In genomic region chr16:27314161-27314723, GRCh38 we compare ENCODE assay signal across 8 cellular contexts. TPM values are rescaled to one million over a fixed set of nuclear protein-coding genes. Genes with fewer than 3 reads are reported as not detected.
DNase-seq lines count a peak whose midpoint lies in the region; ATAC-seq lines count a peak whose summit lies in the region.

No MANE protein-coding gene starts in this region.

- peaks cover 18% of the 10 kb centered on the region for H3K79me1 ChIP-seq in mesendoderm (ENCODE audit: low read length)

- H2AK5ac ChIP-seq in mesendoderm (ENCODE audit: low read length): no peak overlapping the region

- WGBS in mesendoderm (ENCODE audit: extremely low coverage, insufficient coverage, low lambda C conversion rate): no CpG with 5 or more reads among the region's 39 CpGs

- no peak overlapping the region for H2BK15ac ChIP-seq in mesendoderm (replicated peaks; ENCODE audit: low read depth)

- peak overlapping the region; percentile 86 for H3K18ac ChIP-seq in mesendoderm (ENCODE audit: low read length)

- H3K79me2 ChIP-seq in mesendoderm (ENCODE audit: control insufficient read depth, insufficient read depth, low read length): peaks cover 24% of the 10 kb centered on the region

- ATAC-seq in GM19025 (IDR thresholded peaks at IDR 0.05; ENCODE audit: low read depth, unreplicated experiment): peak; percentile 23
- peak; percentile 69 for ATAC-seq in stimulated activated effector memory CD8-positive, alpha-beta T cell treated with anti-CD3 and anti-CD28 coated beads, Interleukin-12 subunit alpha, Interleukin-12 subunit beta, amount 100 ng/mL, for 72 hours

- H3K23ac ChIP-seq in mesendoderm (ENCODE audit: low read length): peak overlapping the region; percentile 94

- H3K4ac ChIP-seq in mesendoderm (ENCODE audit: low read depth, low read length): peak overlapping the region; percentile 63

- H4K5ac ChIP-seq in mesendoderm (ENCODE audit: low read length): no peak overlapping the region

- no peaks in the 10 kb centered on the region for H3K27me3 ChIP-seq in mesendoderm (ENCODE audit: insufficient read depth, low read length, poor library complexity)

- H3K56ac ChIP-seq in mesendoderm (ENCODE audit: low read length): peak overlapping the region; percentile 97

- H3K27ac Mint-ChIP-seq in activated CD4-positive, alpha-beta T cell treated with anti-CD3 and anti-CD28 coated beads, Interleukin-2, amount 10 ng/mL, durations not matched to agents 24 days and 14 days: peak overlapping the region; percentile 96
- H3K27ac Mint-ChIP-seq in stimulated activated effector memory CD8-positive, alpha-beta T cell treated with anti-CD3 and anti-CD28 coated beads, Interleukin-12 subunit alpha, Interleukin-12 subunit beta, amount 100 ng/mL, for 72 hours: peak overlapping the region; percentile 91

- H2BK120ac ChIP-seq in mesendoderm (ENCODE audit: low read depth, low read length): peak overlapping the region; percentile 47

- peaks cover 48% of the 10 kb centered on the region for H3K36me3 Mint-ChIP-seq in activated CD4-positive, alpha-beta T cell treated with anti-CD3 and anti-CD28 coated beads, Interleukin-2, amount 10 ng/mL, durations not matched to agents 24 days and 14 days (ENCODE audit: low read depth)
- H3K36me3 Mint-ChIP-seq in stimulated activated effector memory CD8-positive, alpha-beta T cell treated with anti-CD3 and anti-CD28 coated beads, Interleukin-12 subunit alpha, Interleukin-12 subunit beta, amount 100 ng/mL, for 72 hours: peaks cover 65% of the 10 kb centered on the region

- intact Hi-C loops in activated CD4-positive, alpha-beta T cell treated with anti-CD3 and anti-CD28 coated beads, Interleukin-2, amount 10 ng/mL, durations not matched to agents 24 days and 14 days (cut with micrococcal nuclease): loop anchor here (1.0 kb wide), 2 partner anchors 53 to 135 kb away; no protein-coding TSS in a partner anchor

- peak overlapping the region; percentile 79 for H3K4me2 ChIP-seq in mesendoderm (ENCODE audit: low read length)

- peak overlapping the region; percentile 55 for H2BK5ac ChIP-seq in mesendoderm (ENCODE audit: low read length)

- H3K4me3 Mint-ChIP-seq in activated CD4-positive, alpha-beta T cell treated with anti-CD3 and anti-CD28 coated beads, Interleukin-2, amount 10 ng/mL, durations not matched to agents 24 days and 14 days: peak overlapping the region; percentile 100
- peak overlapping the region; percentile 100 for H3K4me3 Mint-ChIP-seq in stimulated activated effector memory CD8-positive, alpha-beta T cell treated with anti-CD3 and anti-CD28 coated beads, Interleukin-12 subunit alpha, Interleukin-12 subunit beta, amount 100 ng/mL, for 72 hours

- peak overlapping the region; percentile 86 for H3K4me3 ChIP-seq in mesendoderm (ENCODE audit: low read length)

- peak overlapping the region; percentile 85 for H3K9ac ChIP-seq in mesendoderm (ENCODE audit: low read length)

- peak overlapping the region; percentile 61 for H3K27ac ChIP-seq in mesendoderm (ENCODE audit: low read depth, low read length)

- H3K4me1 ChIP-seq in mesendoderm (ENCODE audit: control insufficient read depth, low read depth, low read length): peaks cover 6% of the 10 kb centered on the region

- H4K8ac ChIP-seq in mesendoderm (ENCODE audit: low read depth, low read length): no peak overlapping the region

- H3K36me3 ChIP-seq in mesendoderm (ENCODE audit: control insufficient read depth, insufficient read depth, low read length): no peaks in the 10 kb centered on the region

- H3K9me3 Mint-ChIP-seq in activated CD4-positive, alpha-beta T cell treated with anti-CD3 and anti-CD28 coated beads, Interleukin-2, amount 10 ng/mL, durations not matched to agents 24 days and 14 days: no peaks in the 10 kb centered on the region
- no peaks in the 10 kb centered on the region for H3K9me3 Mint-ChIP-seq in stimulated activated effector memory CD8-positive, alpha-beta T cell treated with anti-CD3 and anti-CD28 coated beads, Interleukin-12 subunit alpha, Interleukin-12 subunit beta, amount 100 ng/mL, for 72 hours

- DNase-seq in HT1080 (ENCODE audit: low read depth) (peak; percentile 84), mesendoderm (peak; percentile 51), GM19240 (ENCODE audit: insufficient read length, low spot score) (no peak), occipital lobe (lab: John Stamatoyannopoulos, UW) (no peak)
- DNase-seq in activated CD4-positive, alpha-beta T cell treated with anti-CD3 and anti-CD28 coated beads, Interleukin-2, amount 10 ng/mL, durations not matched to agents 24 days and 14 days: peak; percentile 89
- peak; percentile 8 for DNase-seq in effector CD8-positive, alpha-beta T cell (lab: John Stamatoyannopoulos, UW)
- DNase-seq in stimulated activated effector memory CD8-positive, alpha-beta T cell treated with anti-CD3 and anti-CD28 coated beads, Interleukin-12 subunit alpha, Interleukin-12 subunit beta, amount 100 ng/mL, for 72 hours (ENCODE audit: low spot score in 2 of 2): peak; percentile 36 to 82

- peaks cover 54% of the 10 kb centered on the region for H3K4me1 Mint-ChIP-seq in activated CD4-positive, alpha-beta T cell treated with anti-CD3 and anti-CD28 coated beads, Interleukin-2, amount 10 ng/mL, durations not matched to agents 24 days and 14 days
- H3K4me1 Mint-ChIP-seq in stimulated activated effector memory CD8-positive, alpha-beta T cell treated with anti-CD3 and anti-CD28 coated beads, Interleukin-12 subunit alpha, Interleukin-12 subunit beta, amount 100 ng/mL, for 72 hours: peaks cover 64% of the 10 kb centered on the region

- no peaks in the 10 kb centered on the region for H3K27me3 Mint-ChIP-seq in activated CD4-positive, alpha-beta T cell treated with anti-CD3 and anti-CD28 coated beads, Interleukin-2, amount 10 ng/mL, durations not matched to agents 24 days and 14 days

RNA-seq across cellular contexts. Expression of gene IL4R, which starts 0.5 kb away (rescaled TPM):
- 21.0 and 21.8 TPM in 2 replicates for total RNA-seq in HT1080 (2014; rRNA removed; shearing (Covaris generic))
- 23.0 and 25.6 TPM in 2 replicates for polyA plus RNA-seq in HT1080 (2015; cell fraction: cytosol; rRNA removed)
- 39.9 and 42.4 TPM in 2 replicates for polyA plus RNA-seq in HT1080 (2015; cell fraction: nucleus; rRNA removed)
- 345 and 375 TPM in 2 replicates for total RNA-seq in activated CD4-positive, alpha-beta T cell treated with anti-CD3 and anti-CD28 coated beads, Interleukin-2, amount 10 ng/mL, durations not matched to agents 24 days and 14 days
- polyA plus RNA-seq in mesendoderm (2013, experiment 1 of 2): 20.4 TPM
- polyA plus RNA-seq in mesendoderm (2013, experiment 2 of 2): 19.9 TPM
- total RNA-seq in occipital lobe: 1.1 TPM

RNA-seq across cellular contexts. Expression of gene NSMCE1, which starts 45.7 kb away (rescaled TPM):
- total RNA-seq in HT1080 (2014; rRNA removed; shearing (Covaris generic)): 68.3 and 73.3 TPM in 2 replicates
- 85.7 and 86.0 TPM in 2 replicates for polyA plus RNA-seq in HT1080 (2015; cell fraction: cytosol; rRNA removed)
- 47.0 and 55.4 TPM in 2 replicates for polyA plus RNA-seq in HT1080 (2015; cell fraction: nucleus; rRNA removed)
- total RNA-seq in activated CD4-positive, alpha-beta T cell treated with anti-CD3 and anti-CD28 coated beads, Interleukin-2, amount 10 ng/mL, durations not matched to agents 24 days and 14 days: 143 and 149 TPM in 2 replicates
- 28.5 TPM for polyA plus RNA-seq in mesendoderm (2013, experiment 1 of 2)
- 28.2 TPM for polyA plus RNA-seq in mesendoderm (2013, experiment 2 of 2)
- total RNA-seq in occipital lobe: 26.4 TPM

Comparison
In these comparisons a context has a peak if more than half of its experiments do, and no peak if none do; other contexts are left out.
1. DNase-seq: peak in HT1080 (single experiment), activated CD4-positive, alpha-beta T cell treated with anti-CD3 and anti-CD28 coated beads, Interleukin-2, amount 10 ng/mL, durations not matched to agents 24 days and 14 days (single experiment), effector CD8-positive, alpha-beta T cell (single experiment), mesendoderm (single experiment) and stimulated activated effector memory CD8-positive, alpha-beta T cell treated with anti-CD3 and anti-CD28 coated beads, Interleukin-12 subunit alpha, Interleukin-12 subunit beta, amount 100 ng/mL, for 72 hours (2 of 2); none in GM19240 (single experiment) and occipital lobe (single experiment).
2. RNA of gene IL4R, which starts 0.5 kb away (total RNA-seq): 345 to 375 TPM in activated CD4-positive, alpha-beta T cell treated with anti-CD3 and anti-CD28 coated beads, Interleukin-2, amount 10 ng/mL, durations not matched to agents 24 days and 14 days; 21.0 to 21.8 TPM in HT1080 and 1.1 TPM in occipital lobe (single experiment); every median in the first group is over 10 times any median in the second.